30 cellular contexts compared by ENCODE assay signal in the genomic region with DNA sequence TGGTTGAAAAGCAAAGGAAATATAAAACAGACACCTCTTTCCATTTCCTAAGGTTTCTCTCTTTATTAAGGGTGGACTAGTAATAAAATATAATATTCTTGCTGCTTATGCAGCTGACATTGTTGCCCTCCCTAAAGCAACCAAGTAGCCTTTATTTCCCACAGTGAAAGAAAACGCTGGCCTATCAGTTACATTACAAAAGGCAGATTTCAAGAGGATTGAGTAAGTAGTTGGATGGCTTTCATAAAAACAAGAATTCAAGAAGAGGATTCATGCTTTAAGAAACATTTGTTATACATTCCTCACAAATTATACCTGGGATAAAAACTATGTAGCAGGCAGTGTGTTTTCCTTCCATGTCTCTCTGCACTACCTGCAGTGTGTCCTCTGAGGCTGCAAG.
"Had no signal": no experiment of that assay in that cellular context is flagged by ENCODE, and none has a peak within 500 bp of the region (broad histone marks: within the 10 kb centered on the region; RNA-seq: fewer than 3 reads in every experiment).

No MANE protein-coding gene starts in this region.

- H3K4me3 ChIP-seq: adrenal gland, body of pancreas, esophagus muscularis mucosa, gastrocnemius medialis, heart left ventricle had no signal

- H3K36me3 ChIP-seq: WERI-Rb-1 had no signal

- DNase-seq: activated B cell treated with CpG ODN at 0.5 μM for 24 hours; activated CD4-positive, alpha-beta T cell treated with anti-CD3 and anti-CD28 coated beads for 48 hours; activated CD4-positive, alpha-beta T cell treated with anti-CD3 and anti-CD28 coated beads, Interleukin-2, amount 50 U/mL, for 1 hour; activated CD4-positive, alpha-beta T cell treated with anti-CD3 and anti-CD28 coated beads, Interleukin-2, amount 50 U/mL, for 48 hours; activated CD8-positive, alpha-beta memory T cell treated with anti-CD3 and anti-CD28 coated beads for 24 hours; activated CD8-positive, alpha-beta T cell treated with anti-CD3 and anti-CD28 coated beads for 36 hours; activated effector memory CD4-positive, alpha-beta T cell treated with Interleukin-2 at 50 U/mL for 16 hours; activated gamma-delta T cell treated with Interleukin-2 at 50 U/mL for 16 hours; activated naive CD4-positive, alpha-beta T cell treated with anti-CD3 and anti-CD28 coated beads, Interleukin-2, amount 50 U/mL, for 16 hours; activated naive CD4-positive, alpha-beta T cell treated with Interleukin-2 at 50 U/mL for 16 hours; activated T-cell treated with anti-CD3 and anti-CD28 coated beads, Interleukin-2, amount 50 U/mL, for 4 hours; adrenal gland; amygdala; aorta; body of pancreas; caudate nucleus; cortex of kidney; dermis blood vessel endothelial cell; effector CD4-positive, alpha-beta T cell; effector memory CD8-positive, alpha-beta T cell; erythroblast; foreskin keratinocyte; gastrocnemius medialis; glutamatergic neuron; heart left ventricle; T-helper 1 cell; T-helper 17 cell; T1000; WERI-Rb-1 had no signal

- H3K4me1 ChIP-seq: adrenal gland, body of pancreas, foreskin keratinocyte, gastrocnemius medialis, heart left ventricle had no signal

- H3K27me3 ChIP-seq: adrenal gland, body of pancreas, foreskin keratinocyte, gastrocnemius medialis, heart left ventricle had no signal

- H3K9me3 ChIP-seq: adrenal gland, body of pancreas, esophagus muscularis mucosa, gastrocnemius medialis, heart left ventricle had no signal

- H3K27ac ChIP-seq: adrenal gland, body of pancreas, esophagus muscularis mucosa, foreskin keratinocyte, gastrocnemius medialis, heart left ventricle, WERI-Rb-1 had no signal
